16 cellular contexts compared by ENCODE assay signal in genomic region chr6:128870751-128871150, GRCh38. TPM values are rescaled to one million over a fixed set of nuclear protein-coding genes. Genes with fewer than 3 reads are reported as not detected.
DNase-seq lines count a peak whose midpoint lies in the region; ATAC-seq and TF ChIP-seq lines count a peak whose summit lies in the region.
"Had no signal": no experiment of that assay in that cellular context is flagged by ENCODE, and none has a peak within 500 bp of the region (broad histone marks: within the 10 kb centered on the region; RNA-seq: fewer than 3 reads in every experiment).

No MANE protein-coding gene starts in this region.

- no peak for TF ChIP-seq RAD21 in HCT116 (IDR thresholded peaks at IDR 0.05; ENCODE audit: low read depth)

- intact Hi-C loops in HCT116 (cut with micrococcal nuclease) = no loop called here
- intact Hi-C loops in natural killer cell (cut with micrococcal nuclease) = no loop called here

- no peaks in the 10 kb centered on the region for H3K9me3 ChIP-seq in HCT116 (ENCODE audit: control insufficient read depth in 1 of 2, insufficient read depth in 1 of 2, low read depth in 1 of 2, low read length in 2 of 2)
- no peaks in the 10 kb centered on the region for H3K9me3 ChIP-seq in osteoblast (ENCODE audit: low read depth, low read length)
- H3K9me3 ChIP-seq: HAP-1 had no signal

- RAD21 ChIA-PET in HCT116 (lab: Charles Lee; ENCODE audit: low non-redundant PET in 1 of 2, low total read pairs in 2 of 2, uncharacterized antibody in 2 of 2, unreplicated experiment in 2 of 2) = no interaction called here

- no peak overlapping the region for H3K9ac ChIP-seq in HCT116 (ENCODE audit: low read length)

- peak overlapping the region; percentile 58 for H2AFZ ChIP-seq in HCT116 (ENCODE audit: low read depth, low read length, poor library complexity, severe bottlenecking)
- no peak overlapping the region for H2AFZ ChIP-seq in osteoblast (ENCODE audit: low read length)

- TF ChIP-seq POLR2A in HCT116 (IDR thresholded peaks at IDR 0.05; ENCODE audit: borderline replicate concordance, extremely low read depth, insufficient read depth, insufficient read length) = no peak

- no peak overlapping the region for H3K4me2 ChIP-seq in HCT116 (ENCODE audit: low read length)
- no peak overlapping the region for H3K4me2 ChIP-seq in osteoblast (ENCODE audit: insufficient read depth, low read length)

- ATAC-seq in HCT116 = no peak
- ATAC-seq in HG03108 (IDR thresholded peaks at IDR 0.05; ENCODE audit: unreplicated experiment) = no peak
- ATAC-seq in natural killer cell = no peak
- ATAC-seq: HepG2 had no signal

- H3K9me2 ChIP-seq in HCT116 (ENCODE audit: insufficient read depth) = peaks cover 3% of the 10 kb centered on the region; the same call in 1 of the 2 replicates

- DNase-seq in HCT116 (ENCODE audit: low read depth, low spot score) (no peak), NCI-H82 (lab: John Stamatoyannopoulos, UW) (peak; percentile 74), fibroblast of villous mesenchyme (ENCODE audit: low read depth) (peak; percentile 66), osteoblast (ENCODE audit: insufficient read length, low spot score, missing footprints) (no peak), natural killer cell (no peak)
- no peak for DNase-seq in activated CD4-positive, alpha-beta T cell treated with anti-CD3 and anti-CD28 coated beads for 4 hours
- DNase-seq: C1 segment of cervical spinal cord; Calu3; CD4-positive, alpha-beta T cell; DMS79; GDM1; HFFc6 had no signal

- H3K27me3 Mint-ChIP-seq in natural killer cell (ENCODE audit: low read depth in 2 of 2) = no peaks in the 10 kb centered on the region
- H3K27me3 Mint-ChIP-seq: B cell had no signal

- H3K79me2 ChIP-seq in HCT116 (ENCODE audit: insufficient read depth, low read length) (no peaks in the 10 kb centered on the region), osteoblast (ENCODE audit: insufficient read depth, low read length) (no peaks in the 10 kb centered on the region)

- no peaks in the 10 kb centered on the region for H3K4me1 Mint-ChIP-seq in natural killer cell
- H3K4me1 Mint-ChIP-seq: B cell had no signal

- CTCF ChIA-PET in HCT116 (lab: Charles Lee) = no interaction called here

- H3K36me3 Mint-ChIP-seq in natural killer cell = no peaks in the 10 kb centered on the region

- TF ChIP-seq CTCF in HCT116 (IDR thresholded peaks at IDR 0.05 in 2 of 3, conservative IDR thresholded peaks at IDR 0.05 in 1 of 3; ENCODE audit: borderline replicate concordance in 1 of 3, insufficient read depth in 1 of 3, low read depth in 2 of 3, low read length in 2 of 3) (no peak), fibroblast of villous mesenchyme (IDR thresholded peaks at IDR 0.05; ENCODE audit: insufficient read depth, low read depth, low read length) (no peak), osteoblast (IDR thresholded peaks at IDR 0.05; ENCODE audit: extremely low read depth, low read depth, low read length) (no peak), natural killer cell (IDR thresholded peaks at IDR 0.05) (no peak)

- H3K27me3 ChIP-seq in HCT116 (ENCODE audit: insufficient read depth, low read length) (no peaks in the 10 kb centered on the region), osteoblast (ENCODE audit: insufficient read depth, low read length) (peaks cover 3% of the 10 kb centered on the region)

- no peak overlapping the region for H3K27ac Mint-ChIP-seq in natural killer cell
- H3K27ac Mint-ChIP-seq: B cell; CD4-positive, alpha-beta T cell; HFFc6 had no signal

- POLR2A ChIA-PET in HCT116 (lab: Charles Lee) = no interaction called here

- H3K9me3 Mint-ChIP-seq in natural killer cell = peaks cover 3 to 4% of the 10 kb centered on the region in 2 donors
- H3K9me3 Mint-ChIP-seq: CD4-positive, alpha-beta T cell; HFFc6 had no signal

- H3K4me3 ChIP-seq in HCT116 (replicated peaks in 1 of 2; ENCODE audit: low read depth in 1 of 2, low read length in 2 of 2) (no peak overlapping the region), fibroblast of villous mesenchyme (ENCODE audit: low read depth, low read length) (no peak overlapping the region), osteoblast (ENCODE audit: insufficient read depth, low read length) (no peak overlapping the region)
- H3K4me3 ChIP-seq: HAP-1 had no signal

- H3K36me3 ChIP-seq in HCT116 (ENCODE audit: control insufficient read depth in 1 of 2, insufficient read depth in 2 of 2, low read length in 2 of 2) (no peaks in the 10 kb centered on the region), osteoblast (ENCODE audit: insufficient read depth, low read length) (no peaks in the 10 kb centered on the region)
- H3K36me3 ChIP-seq: HAP-1 had no signal

- H4K20me1 ChIP-seq in HCT116 (ENCODE audit: insufficient read depth) = no peaks in the 10 kb centered on the region
- H4K20me1 ChIP-seq in osteoblast (ENCODE audit: insufficient read depth, low read length) = no peaks in the 10 kb centered on the region

- no TSS peak for BruUV-seq in HCT116 (replicated peaks; lab: Mats Ljungman, UMichigan)

- H3K4me3 Mint-ChIP-seq in natural killer cell = no peak overlapping the region
- H3K4me3 Mint-ChIP-seq: B cell; CD4-positive, alpha-beta T cell; HFFc6 had no signal

- H3K4me1 ChIP-seq in HCT116 (ENCODE audit: control insufficient read depth in 1 of 2, insufficient read depth in 2 of 2, low read length in 2 of 2) (no peaks in the 10 kb centered on the region), osteoblast (ENCODE audit: insufficient read depth, low read length) (no peaks in the 10 kb centered on the region)
- H3K4me1 ChIP-seq: HAP-1 had no signal

- H3K27ac ChIP-seq in HCT116 (ENCODE audit: low read depth, low read length) (no peak overlapping the region), osteoblast (ENCODE audit: low read depth, low read length) (no peak overlapping the region)

TF ChIP-seq in HCT116, 20 proteins besides CTCF, POLR2A, EP300 and RAD21:
- TF ChIP-seq SP1 (IDR thresholded peaks at IDR 0.05; ENCODE audit: low read depth) (no peak), ZNF274 (IDR thresholded peaks at IDR 0.05; ENCODE audit: low read depth, low read length) (no peak), EZH2 (IDR thresholded peaks at IDR 0.05) (no peak)
TF ChIP-seq in HCT116: peak in this region for 0.

RNA-seq across cellular contexts. Expression of gene LAMA2, which starts 12.2 kb away (rescaled TPM):
- total RNA-seq in HCT116 (2021; ENCODE audit: unreplicated experiment) (8.2 TPM), fibroblast of villous mesenchyme (40.2 and 49.6 TPM in 2 replicates), osteoblast (3.5 and 9.4 TPM in 2 replicates), natural killer cell (1 to 10 TPM; 2.1 to 5.3 (median 3.6) TPM)
- polyA plus RNA-seq in HCT116 (2012) = 2.3 and 3.4 TPM in 2 replicates
- total RNA-seq: B cell had no signal

Comparison
In these comparisons a context has a peak if more than half of its experiments do, and no peak if none do; other contexts are left out.
1. DNase-seq: peak in NCI-H82 (single experiment) and fibroblast of villous mesenchyme (single experiment); none in HCT116 (single experiment), activated CD4-positive, alpha-beta T cell treated with anti-CD3 and anti-CD28 coated beads for 4 hours (0 of 2), osteoblast (single experiment) and natural killer cell (single experiment).